1 cellular context compared by ENCODE assay signal in genomic region chr7:128827248-128827958, GRCh38.
TF ChIP-seq lines count a peak whose summit lies in the region.

No MANE protein-coding gene starts in this region.

TF ChIP-seq in K562, 482 proteins besides CTCF, POLR2A, EP300 and RAD21 (continued from another document and continues in another):
- TF ChIP-seq ZFP91 (CRISPR knock-in tag; IDR thresholded peaks at IDR 0.05) = peak; percentile 30; the same call in 1 of the 2 replicates
- peak; percentile 34; the same call in 1 of the 2 replicates for TF ChIP-seq AFF4 (CRISPR knock-in tag; IDR thresholded peaks at IDR 0.05)
- peak; percentile 15; the same call in 1 of the 2 replicates for TF ChIP-seq ESRRA (IDR thresholded peaks at IDR 0.05; ENCODE audit: borderline replicate concordance, low read depth)
- TF ChIP-seq BRD9 (IDR thresholded peaks at IDR 0.05; ENCODE audit: low read depth, partially characterized antibody) = peak; percentile 40
- peak; percentile 61 for TF ChIP-seq RBM22 (IDR thresholded peaks at IDR 0.05; ENCODE audit: low read depth, low read length, poor library complexity, severe bottlenecking)
- TF ChIP-seq SIN3A (IDR thresholded peaks at IDR 0.05; ENCODE audit: borderline replicate concordance in 2 of 2, control insufficient read depth in 1 of 2, low read depth in 2 of 2, low read length in 2 of 2) = no peak
- peak; percentile 91 for TF ChIP-seq SMARCA4 (IDR thresholded peaks at IDR 0.05)
- no peak for TF ChIP-seq POLR3A (IDR thresholded peaks at IDR 0.05; ENCODE audit: borderline replicate concordance, extremely low read depth, insufficient read depth, insufficient read length)
- TF ChIP-seq RREB1 (CRISPR knock-in tag; IDR thresholded peaks at IDR 0.05) = no peak
- TF ChIP-seq ZNF431 (CRISPR knock-in tag; IDR thresholded peaks at IDR 0.05) = no peak
- no peak for TF ChIP-seq ZBTB11 (CRISPR knock-in tag; IDR thresholded peaks at IDR 0.05)
- no peak for TF ChIP-seq CBFB (CRISPR knock-in tag; IDR thresholded peaks at IDR 0.05)
- TF ChIP-seq ZNF696 (CRISPR knock-in tag; conservative IDR thresholded peaks at IDR 0.05) = no peak
- TF ChIP-seq THRB (CRISPR knock-in tag; conservative IDR thresholded peaks at IDR 0.05) = peak; percentile 89; the same call in 1 of the 2 replicates
- peak; percentile 96 for TF ChIP-seq FOSL1 (tag; conservative IDR thresholded peaks at IDR 0.05)
- TF ChIP-seq NR2C2 (CRISPR knock-in tag; IDR thresholded peaks at IDR 0.05) = no peak
- TF ChIP-seq NR2C2 (tag; IDR thresholded peaks at IDR 0.05) = peak; percentile 81
- TF ChIP-seq FOXP4 (CRISPR knock-in tag; IDR thresholded peaks at IDR 0.05; ENCODE audit: borderline replicate concordance) = 0 out of 2 replicates have a peak, but pooled peaks have one; percentile 69
- peak; percentile 98 for TF ChIP-seq CEBPG (CRISPR knock-in tag; IDR thresholded peaks at IDR 0.05)
- peak in 1 of 2 experiments; percentile 95; a peak in 2 of 4 replicates for TF ChIP-seq CEBPG (tag; conservative IDR thresholded peaks at IDR 0.05 in 1 of 2, IDR thresholded peaks at IDR 0.05 in 1 of 2)
- peak; percentile 75 for TF ChIP-seq EP400 (IDR thresholded peaks at IDR 0.05)
- TF ChIP-seq RNF2 (IDR thresholded peaks at IDR 0.05) = peak; percentile 69; the same call in 1 of the 2 replicates
- peak; percentile 84 for TF ChIP-seq PHB (CRISPR knock-in tag; IDR thresholded peaks at IDR 0.05)
- TF ChIP-seq SRF (CRISPR knock-in tag; IDR thresholded peaks at IDR 0.05) = peak in 1 of 2 experiments; percentile 72; a peak in 2 of 4 replicates
- TF ChIP-seq FOXK2 (conservative IDR thresholded peaks at IDR 0.05 in 1 of 2, IDR thresholded peaks at IDR 0.05 in 1 of 2; ENCODE audit: low read depth in 2 of 2) = 0 out of 4 replicates have a peak, but pooled peaks have one; percentile 18 to 20
- no peak for TF ChIP-seq ZSCAN29 (IDR thresholded peaks at IDR 0.05)
- no peak for TF ChIP-seq ZNF518B (CRISPR knock-in tag; IDR thresholded peaks at IDR 0.05)
- TF ChIP-seq NEUROD1 (IDR thresholded peaks at IDR 0.05; ENCODE audit: borderline replicate concordance, low read depth, low read length, partially characterized antibody) = no peak
- TF ChIP-seq PHB2 (IDR thresholded peaks at IDR 0.05; ENCODE audit: low read depth) = no peak
- TF ChIP-seq ATF7 (IDR thresholded peaks at IDR 0.05) = peak; percentile 91
- TF ChIP-seq CTBP1 (IDR thresholded peaks at IDR 0.05; ENCODE audit: borderline replicate concordance) = peak; percentile 95
